Comparison of ENCODE assay signal across 13 cellular contexts in genomic region chr16:6884002-6884401, GRCh38.
"Had no signal": no experiment of that assay in that cellular context is flagged by ENCODE, and none has a peak within 500 bp of the region (broad histone marks: within the 10 kb centered on the region; RNA-seq: fewer than 3 reads in every experiment).

No MANE protein-coding gene starts in this region.

- H3K27ac ChIP-seq: foreskin keratinocyte, suprapubic skin had no signal

- H3K4me1 Mint-ChIP-seq: naive thymus-derived CD4-positive, alpha-beta T cell had no signal

- H3K4me3 ChIP-seq: suprapubic skin had no signal

- H3K4me1 ChIP-seq: foreskin keratinocyte, suprapubic skin had no signal

- H3K9me3 ChIP-seq: suprapubic skin had no signal

- H3K36me3 Mint-ChIP-seq: activated naive CD4-positive, alpha-beta T cell treated with anti-CD3 and anti-CD28 coated beads, Interleukin-2, amount 50 U/mL, for 72 hours; naive thymus-derived CD4-positive, alpha-beta T cell had no signal

- H3K4me3 Mint-ChIP-seq: naive thymus-derived CD4-positive, alpha-beta T cell; T-helper 2 cell treated with Interferon-gamma antibody and Interleukin-4, amounts not matched to agents 5 μg/mL and 100 μg/mL, for 36 hours had no signal

- H3K36me3 ChIP-seq: suprapubic skin had no signal

- H3K27ac Mint-ChIP-seq: activated naive CD4-positive, alpha-beta T cell treated with anti-CD3 and anti-CD28 coated beads, Interleukin-2, amount 50 U/mL, for 72 hours; naive thymus-derived CD4-positive, alpha-beta T cell; T-helper 2 cell treated with Interferon-gamma antibody and Interleukin-4, amounts not matched to agents 5 μg/mL and 100 μg/mL, for 36 hours had no signal

- H3K27me3 ChIP-seq: foreskin keratinocyte, suprapubic skin had no signal

- H3K27me3 Mint-ChIP-seq: naive thymus-derived CD4-positive, alpha-beta T cell had no signal

- DNase-seq: activated CD4-positive, alpha-beta T cell treated with anti-CD3 and anti-CD28 coated beads, Interleukin-2, amount 50 U/mL, for 4 hours; activated effector memory CD4-positive, alpha-beta T cell treated with Interleukin-2 at 50 U/mL for 16 hours; activated T-cell treated with anti-CD3 and anti-CD28 coated beads, Interleukin-2, amount 50 U/mL, for 1 hour; foreskin keratinocyte; left colon; naive thymus-derived CD4-positive, alpha-beta T cell; stimulated activated CD4-positive, alpha-beta T cell treated with anti-CD3 and anti-CD28 coated beads, Interleukin-2, amount 100 ng/mL, for 48 hours; stimulated activated CD8-positive, alpha-beta memory T cell treated with anti-CD3 and anti-CD28 coated beads, Interleukin-4, amount 100 ng/mL, for 48 hours; stimulated activated naive CD8-positive, alpha-beta T cell treated with anti-CD3 and anti-CD28 coated beads, Interleukin-15, Interleukin-2, amounts not matched to agents 100 U/mL and 50 U/mL, for 24 hours; SW 1271 had no signal
